ENCODE assay signal across 20 cellular contexts in the genomic region with DNA sequence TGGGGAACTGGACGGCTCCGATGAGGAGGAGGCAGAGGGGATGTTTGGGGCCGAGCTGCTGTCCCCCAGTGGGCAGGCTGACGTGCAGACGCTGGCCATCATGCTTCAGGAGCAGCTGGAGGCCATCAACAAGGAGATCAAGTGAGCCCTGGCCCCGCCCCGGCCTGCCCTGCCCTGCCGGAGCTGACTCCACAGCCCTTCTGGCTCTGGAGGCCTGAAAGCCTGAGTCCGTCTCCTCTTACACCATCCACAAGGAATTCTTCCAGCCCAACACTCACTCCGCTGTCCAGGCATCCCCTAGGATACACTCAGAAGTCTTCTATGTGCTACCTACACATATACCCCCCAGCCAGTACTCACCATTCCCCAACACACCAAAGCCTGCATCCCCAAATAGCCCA. TPM values are rescaled to one million over a fixed set of nuclear protein-coding genes. Genes with fewer than 3 reads are reported as not detected.
A peak's percentile ranks its signal among the peaks of the same experiment; 100 is the strongest.
DNase-seq lines count a peak whose midpoint lies in the region; ATAC-seq and TF ChIP-seq lines count a peak whose summit lies in the region.
"Had no signal": no experiment of that assay in that cellular context is flagged by ENCODE, and none has a peak within 500 bp of the region (broad histone marks: within the 10 kb centered on the region; RNA-seq: fewer than 3 reads in every experiment).

No MANE protein-coding gene starts in this region.

- H3K79me2 ChIP-seq in GM23338 (replicated peaks; ENCODE audit: insufficient read depth) = no peaks in the 10 kb centered on the region

- H4K20me1 ChIP-seq in GM23338 (replicated peaks; ENCODE audit: insufficient read depth) = no peaks in the 10 kb centered on the region

- ATAC-seq in psoas muscle = peak in 3 of 4 donors; percentile 35 to 63 (median 62)
- no peak for ATAC-seq in GM23338
- no peak for ATAC-seq in GM18502 (IDR thresholded peaks at IDR 0.05; ENCODE audit: poor library complexity, unreplicated experiment)
- ATAC-seq: CD8-positive, alpha-beta T cell had no signal

- H3K4me3 ChIP-seq in AG10803 (ENCODE audit: low read length) (no peak overlapping the region), colonic mucosa (no peak overlapping the region), left ventricle myocardium inferior (peak overlapping the region; percentile 21), psoas muscle (no peak overlapping the region), GM23338 (no peak overlapping the region)
- H3K4me3 ChIP-seq: dorsolateral prefrontal cortex, lung, prostate gland had no signal

- H3K27ac ChIP-seq in colonic mucosa (peak overlapping the region; percentile 48), left ventricle myocardium inferior (replicated peaks) (peak overlapping the region; percentile 82), psoas muscle (no peak overlapping the region), GM23338 (ENCODE audit: low read depth) (no peak overlapping the region)
- H3K27ac ChIP-seq: dorsolateral prefrontal cortex, prostate gland had no signal

- H3K9me2 ChIP-seq in GM23338 (ENCODE audit: insufficient read depth) = no peaks in the 10 kb centered on the region

- no peak overlapping the region for H3K4me2 ChIP-seq in GM23338

- no peaks in the 10 kb centered on the region for H3K36me3 ChIP-seq in colonic mucosa
- no peaks in the 10 kb centered on the region for H3K36me3 ChIP-seq in left ventricle myocardium inferior
- no peaks in the 10 kb centered on the region for H3K36me3 ChIP-seq in psoas muscle (ENCODE audit: insufficient read depth in 1 of 2, low read depth in 1 of 2)
- peaks cover 3% of the 10 kb centered on the region; the same call in 1 of the 2 replicates for H3K36me3 ChIP-seq in GM23338 (ENCODE audit: insufficient read depth)
- H3K36me3 ChIP-seq: prostate gland had no signal

- no peak overlapping the region for H2AFZ ChIP-seq in GM23338

- peaks cover 13% of the 10 kb centered on the region for H3K27me3 Mint-ChIP-seq in GM23338 (ENCODE audit: insufficient read depth, low read depth, poor library complexity)

- peaks cover 39% of the 10 kb centered on the region for H3K36me3 Mint-ChIP-seq in GM23338 (ENCODE audit: low read depth)
- H3K36me3 Mint-ChIP-seq: CD8-positive, alpha-beta T cell had no signal

- no peak overlapping the region for H3K4me3 Mint-ChIP-seq in GM23338
- H3K4me3 Mint-ChIP-seq: activated CD4-positive, alpha-beta memory T cell treated with anti-CD3 and anti-CD28 coated beads, Interleukin-2, amount 10 ng/mL, durations not matched to agents 7 days and 5 days; activated naive CD8-positive, alpha-beta T cell treated with anti-CD3 and anti-CD28 coated beads for 36 hours; CD8-positive, alpha-beta T cell had no signal

- TF ChIP-seq CTCF in AG10803 (conservative IDR thresholded peaks at IDR 0.05; ENCODE audit: low read length) (no peak), colonic mucosa (IDR thresholded peaks at IDR 0.05) (no peak), left ventricle myocardium inferior (IDR thresholded peaks at IDR 0.05; ENCODE audit: borderline replicate concordance) (no peak), psoas muscle (IDR thresholded peaks at IDR 0.05) (no peak), GM23338 (conservative IDR thresholded peaks at IDR 0.05; ENCODE audit: low read depth in 2 of 2) (no peak)

- intact Hi-C loops in colonic mucosa (cut with DNase I) = no loop called here
- intact Hi-C loops in left ventricle myocardium inferior (cut with micrococcal nuclease) = no loop called here
- intact Hi-C loops in psoas muscle (cut with DNase I) = no loop called here

- H3K4me1 ChIP-seq in colonic mucosa (no peaks in the 10 kb centered on the region), left ventricle myocardium inferior (peaks cover 22% of the 10 kb centered on the region), psoas muscle (peaks cover 8% of the 10 kb centered on the region), GM23338 (ENCODE audit: insufficient read depth) (peaks cover 11% of the 10 kb centered on the region)
- H3K4me1 ChIP-seq: prostate gland had no signal

- peaks cover 21% of the 10 kb centered on the region; the same call in 2 of the 3 replicates for H3K4me1 Mint-ChIP-seq in GM23338

- H3F3A ChIP-seq in GM23338 (replicated peaks; ENCODE audit: low read depth) = peaks cover 13% of the 10 kb centered on the region; the same call in 1 of the 2 replicates

- no peaks in the 10 kb centered on the region for H3K9me3 Mint-ChIP-seq in GM23338
- H3K9me3 Mint-ChIP-seq: activated CD4-positive, alpha-beta memory T cell treated with anti-CD3 and anti-CD28 coated beads, Interleukin-2, amount 10 ng/mL, durations not matched to agents 7 days and 5 days; activated naive CD8-positive, alpha-beta T cell treated with anti-CD3 and anti-CD28 coated beads for 36 hours; CD8-positive, alpha-beta T cell had no signal

- H3K27me3 ChIP-seq in colonic mucosa = no peaks in the 10 kb centered on the region
- H3K27me3 ChIP-seq in left ventricle myocardium inferior (ENCODE audit: low read depth) = no peaks in the 10 kb centered on the region
- no peaks in the 10 kb centered on the region for H3K27me3 ChIP-seq in psoas muscle (ENCODE audit: insufficient read depth in 3 of 3, low read length in 2 of 3)
- H3K27me3 ChIP-seq in GM23338 (ENCODE audit: insufficient read depth) = no peaks in the 10 kb centered on the region
- H3K27me3 ChIP-seq: dorsolateral prefrontal cortex had no signal

- whole genome bisulfite sequencing in psoas muscle, 3 donors = 34 to 44% (median 39%) methylated on average over 9 to 10 of the region's 10 CpGs

- no peaks in the 10 kb centered on the region for H3K9me3 ChIP-seq in colonic mucosa
- H3K9me3 ChIP-seq in left ventricle myocardium inferior (replicated peaks) = no peaks in the 10 kb centered on the region
- no peaks in the 10 kb centered on the region for H3K9me3 ChIP-seq in psoas muscle
- H3K9me3 ChIP-seq: prostate gland had no signal

- DNase-seq in AG10803 (ENCODE audit: low read depth) (peak; percentile 43), colonic mucosa (peak; percentile 61), left ventricle myocardium inferior (peak; percentile 85), psoas muscle (no peak), AML-193 (lab: John Stamatoyannopoulos, UW) (no peak), GM23338 (ENCODE audit: low spot score) (no peak)
- no peak for DNase-seq in activated naive CD4-positive, alpha-beta T cell treated with Interleukin-2 at 50 U/mL for 16 hours
- DNase-seq: activated CD4-positive, alpha-beta memory T cell treated with anti-CD3 and anti-CD28 coated beads, Interleukin-2, amount 10 ng/mL, durations not matched to agents 7 days and 5 days; activated naive CD8-positive, alpha-beta T cell treated with anti-CD3 and anti-CD28 coated beads for 36 hours; CD8-positive, alpha-beta T cell; dorsolateral prefrontal cortex; NCI-H146; NCI-H2227 treated with DMSO at 0.1 percent for 48 hours; NK-92 treated with Interleukin-12 subunit alpha and Interleukin-12 subunit beta, amount 100 ng/mL, for 24 hours; stimulated activated naive CD4-positive, alpha-beta T cell treated with Interleukin-2 at 50 U/mL for 16 hours had no signal

- no peak overlapping the region for H3K27ac Mint-ChIP-seq in GM23338
- H3K27ac Mint-ChIP-seq: activated CD4-positive, alpha-beta memory T cell treated with anti-CD3 and anti-CD28 coated beads, Interleukin-2, amount 10 ng/mL, durations not matched to agents 7 days and 5 days; activated naive CD8-positive, alpha-beta T cell treated with anti-CD3 and anti-CD28 coated beads for 36 hours; CD8-positive, alpha-beta T cell; nephron had no signal

- no peak overlapping the region for H3K9ac ChIP-seq in colonic mucosa (ENCODE audit: low read depth in 2 of 2, low read length in 2 of 2)

TF ChIP-seq in GM23338, 12 proteins besides CTCF, POLR2A, EP300 and RAD21 (continues in another document):
- TF ChIP-seq POLR2AphosphoS5 (IDR thresholded peaks at IDR 0.05; ENCODE audit: low read depth) (no peak), CREB1 (CRISPR knock-in tag; IDR thresholded peaks at IDR 0.05; ENCODE audit: low read depth) (no peak)

RNA-seq across cellular contexts. Expression of gene PPFIA3, which starts 17.4 kb away (rescaled TPM):
- 10 to 100 TPM; 27.5 to 36.3 TPM for total RNA-seq in colonic mucosa
- 5.7 TPM for total RNA-seq in left ventricle myocardium inferior
- total RNA-seq in psoas muscle = 1 to 10 TPM; 1.4 to 3.8 (median 2.6) TPM
- 1 to 10 TPM; 2.6 to 5.0 (median 3.2) TPM for polyA plus RNA-seq in psoas muscle
- total RNA-seq in GM23338 (2014; rRNA removed; shearing (Covaris generic)) = 22.6 and 29.7 TPM in 2 replicates
- polyA plus RNA-seq in GM23338 (2016; fragmentation: Nextera tagmentation; extraction: Ambion mirVana) = 21.3 and 25.4 TPM in 2 replicates

RNA-seq across cellular contexts. Expression of gene C19orf73, which starts 17.8 kb away (rescaled TPM):
- total RNA-seq in colonic mucosa (1 to 10 TPM; 3.5 to 4.8 TPM), left ventricle myocardium inferior (1.6 TPM), psoas muscle (1 to 10 TPM in 2 of 4 donors, under 1 TPM in 2; 0.54 to 1.6 (median 1.2) TPM)
- polyA plus RNA-seq in psoas muscle (1 to 10 TPM; 1.7 to 1.9 (median 1.9) TPM), GM23338 (2016; fragmentation: Nextera tagmentation; extraction: Ambion mirVana) (8.0 and 9.1 TPM in 2 replicates)
- total RNA-seq in GM23338 (2014; rRNA removed; shearing (Covaris generic)) = 2.6 and 8.1 TPM in 2 replicates

RNA-seq across cellular contexts. Expression of gene HRC, which starts 18.4 kb away (rescaled TPM):
- total RNA-seq in colonic mucosa (1 to 10 TPM in 1 of 2 donors, under 1 TPM in 1; 0.53 to 1.8 TPM), left ventricle myocardium inferior (1,040 TPM), psoas muscle (100 to 1,000 TPM; 250 to 405 (median 298) TPM)
- polyA plus RNA-seq in psoas muscle (100 to 1,000 TPM in 2 of 3 donors, 10 to 100 TPM in 1; 32.9 to 160 (median 105) TPM), GM23338 (2016; fragmentation: Nextera tagmentation; extraction: Ambion mirVana) (2.0 and 2.5 TPM in 2 replicates)
- total RNA-seq in GM23338 (2014; rRNA removed; shearing (Covaris generic)) = 1.4 and 1.9 TPM in 2 replicates
- total RNA-seq: A673; activated CD4-positive, alpha-beta memory T cell treated with anti-CD3 and anti-CD28 coated beads, Interleukin-2, amount 10 ng/mL, durations not matched to agents 7 days and 5 days; activated naive CD8-positive, alpha-beta T cell treated with anti-CD3 and anti-CD28 coated beads for 36 hours; CD8-positive, alpha-beta T cell had no signal

RNA-seq across cellular contexts. Expression of gene TRPM4, which starts 20.8 kb away (rescaled TPM):
- 100 to 1,000 TPM; 175 to 307 TPM for total RNA-seq in colonic mucosa
- total RNA-seq in left ventricle myocardium inferior = 31.5 TPM
- total RNA-seq in psoas muscle = 10 to 100 TPM in 3 of 4 donors, 1 to 10 TPM in 1; 9.5 to 20.6 (median 16.2) TPM
- 1 to 10 TPM; 6.5 to 8.7 (median 6.7) TPM for polyA plus RNA-seq in psoas muscle
- total RNA-seq in GM23338 (2014; rRNA removed; shearing (Covaris generic)) = 11.6 and 16.5 TPM in 2 replicates
- 25.7 and 30.4 TPM in 2 replicates for polyA plus RNA-seq in GM23338 (2016; fragmentation: Nextera tagmentation; extraction: Ambion mirVana)
- total RNA-seq: activated naive CD8-positive, alpha-beta T cell treated with anti-CD3 and anti-CD28 coated beads for 36 hours; CD8-positive, alpha-beta T cell had no signal

RNA-seq across cellular contexts. Expression of gene LIN7B, which starts 22.6 kb away (rescaled TPM):
- total RNA-seq in colonic mucosa (10 to 100 TPM; 11.8 to 14.6 TPM), left ventricle myocardium inferior (23.4 TPM), psoas muscle (10 to 100 TPM; 11.8 to 27.9 (median 22.3) TPM)
- polyA plus RNA-seq in psoas muscle (10 to 100 TPM; 13.9 to 24.3 (median 15.8) TPM), GM23338 (2016; fragmentation: Nextera tagmentation; extraction: Ambion mirVana) (8.6 and 10.5 TPM in 2 replicates)
- 1.2 and 7.8 TPM in 2 replicates for total RNA-seq in GM23338 (2014; rRNA removed; shearing (Covaris generic))

Comparison
In these comparisons a context has a peak if more than half of its experiments do, and no peak if none do; other contexts are left out.
1. DNase-seq: peak in AG10803 (single experiment), colonic mucosa (single experiment) and left ventricle myocardium inferior (single experiment); none in psoas muscle (0 of 2), AML-193 (0 of 2), GM23338 (single experiment) and activated naive CD4-positive, alpha-beta T cell treated with Interleukin-2 at 50 U/mL for 16 hours (single experiment).
2. H3K27ac ChIP-seq: peak in colonic mucosa (single experiment) and left ventricle myocardium inferior (single experiment); none in psoas muscle (single experiment) and GM23338 (single experiment).
3. ATAC-seq: peak in psoas muscle (3 of 4); none in GM23338 (single experiment) and GM18502 (single experiment).
4. RNA of gene HRC, which starts 18.4 kb away (total RNA-seq): 1,040 TPM in left ventricle myocardium inferior (single experiment) and 250 to 405 TPM in psoas muscle; 0.53 to 1.8 TPM in colonic mucosa and 1.4 to 1.9 TPM in GM23338; every median in the first group is over 10 times any median in the second.